ENCODE assay signal across 13 cellular contexts in genomic region chr11:7612661-7613393, GRCh38.
DNase-seq lines count a peak whose midpoint lies in the region; ATAC-seq, FAIRE-seq and TF ChIP-seq lines count a peak whose summit lies in the region.
"Had no signal": no experiment of that assay in that cellular context is flagged by ENCODE, and none has a peak within 500 bp of the region (broad histone marks: within the 10 kb centered on the region; RNA-seq: fewer than 3 reads in every experiment).

No MANE protein-coding gene starts in this region.

- no peaks in the 10 kb centered on the region for H3K27me3 Mint-ChIP-seq in WTC11 (ENCODE audit: low read depth)
- H3K27me3 Mint-ChIP-seq in activated CD4-positive, alpha-beta memory T cell treated with anti-CD3 and anti-CD28 coated beads, Interleukin-2, amount 10 ng/mL, durations not matched to agents 7 days and 5 days, result no peaks in the 10 kb centered on the region

- H3K27ac Mint-ChIP-seq in WTC11, result peak overlapping the region; percentile 46
- no peak overlapping the region for H3K27ac Mint-ChIP-seq in activated CD4-positive, alpha-beta memory T cell treated with anti-CD3 and anti-CD28 coated beads, Interleukin-2, amount 10 ng/mL, durations not matched to agents 7 days and 5 days
- H3K27ac Mint-ChIP-seq: activated naive CD4-positive, alpha-beta T cell treated with anti-CD3 and anti-CD28 coated beads for 36 hours had no signal

- H3K36me3 ChIP-seq in HAP-1 (replicated peaks) (no peaks in the 10 kb centered on the region), heart left ventricle (peaks cover 0 to 59% (median 20%) of the 10 kb centered on the region in 9 donors)

- 35 to 47% (median 38%) methylated on average over 4 of the region's 4 CpGs for WGBS in heart left ventricle, 4 donors

- H3K27ac ChIP-seq in heart left ventricle, result peak overlapping the region in 1 of 12 donors; percentile 15

- peak; percentile 79 to 100 for DNase-seq in HAP-1 (ENCODE audit: low spot score in 2 of 2)
- no peak for DNase-seq in WTC11 (ENCODE audit: low spot score)
- no peak for DNase-seq in heart left ventricle
- peak; percentile 10 for DNase-seq in pulmonary artery endothelial cell (ENCODE audit: low read depth, low spot score)
- DNase-seq in activated CD4-positive, alpha-beta memory T cell treated with anti-CD3 and anti-CD28 coated beads, Interleukin-2, amount 10 ng/mL, durations not matched to agents 7 days and 5 days, result no peak
- no peak for DNase-seq in erythroblast (lab: John Stamatoyannopoulos, UW)
- DNase-seq in H54 (ENCODE audit: insufficient read length, low spot score), result no peak
- DNase-seq: activated naive CD4-positive, alpha-beta T cell treated with anti-CD3 and anti-CD28 coated beads for 36 hours; effector CD8-positive, alpha-beta T cell; NCI-H82; stimulated activated CD4-positive, alpha-beta T cell treated with anti-CD3 and anti-CD28 coated beads, Interleukin-4, amount 100 ng/mL, for 24 hours had no signal

- peak; percentile 80 for ATAC-seq in WTC11
- peak; percentile 39 to 57 (median 50) for ATAC-seq in heart left ventricle
- ATAC-seq in GM21447 (IDR thresholded peaks at IDR 0.05; ENCODE audit: unreplicated experiment), result no peak

- peaks cover 26% of the 10 kb centered on the region for H3K4me1 Mint-ChIP-seq in WTC11
- H3K4me1 Mint-ChIP-seq in activated CD4-positive, alpha-beta memory T cell treated with anti-CD3 and anti-CD28 coated beads, Interleukin-2, amount 10 ng/mL, durations not matched to agents 7 days and 5 days, result no peaks in the 10 kb centered on the region

- H3K4me1 ChIP-seq in HAP-1 (peaks cover 33% of the 10 kb centered on the region), heart left ventricle (peaks cover 0 to 18% (median 10%) of the 10 kb centered on the region in 12 donors)

- H3K36me3 Mint-ChIP-seq in WTC11, result peaks cover 2% of the 10 kb centered on the region
- peaks cover 3% of the 10 kb centered on the region for H3K36me3 Mint-ChIP-seq in activated CD4-positive, alpha-beta memory T cell treated with anti-CD3 and anti-CD28 coated beads, Interleukin-2, amount 10 ng/mL, durations not matched to agents 7 days and 5 days (ENCODE audit: low read depth)

- H3K4me3 Mint-ChIP-seq in WTC11, result no peak overlapping the region
- no peak overlapping the region for H3K4me3 Mint-ChIP-seq in activated CD4-positive, alpha-beta memory T cell treated with anti-CD3 and anti-CD28 coated beads, Interleukin-2, amount 10 ng/mL, durations not matched to agents 7 days and 5 days
- H3K4me3 Mint-ChIP-seq: activated naive CD4-positive, alpha-beta T cell treated with anti-CD3 and anti-CD28 coated beads for 36 hours had no signal

- TF ChIP-seq POLR2A in heart left ventricle (IDR thresholded peaks at IDR 0.05), result no peak
- TF ChIP-seq POLR2A in erythroblast (IDR thresholded peaks at IDR 0.05; ENCODE audit: low read length), result no peak
- TF ChIP-seq POLR2A in H54 (IDR thresholded peaks at IDR 0.05; ENCODE audit: low read depth, low read length), result no peak

- no peaks in the 10 kb centered on the region for H3K9me3 Mint-ChIP-seq in WTC11
- H3K9me3 Mint-ChIP-seq in activated CD4-positive, alpha-beta memory T cell treated with anti-CD3 and anti-CD28 coated beads, Interleukin-2, amount 10 ng/mL, durations not matched to agents 7 days and 5 days, result no peaks in the 10 kb centered on the region
- H3K9me3 Mint-ChIP-seq: activated naive CD4-positive, alpha-beta T cell treated with anti-CD3 and anti-CD28 coated beads for 36 hours had no signal

- H3K27me3 ChIP-seq in HAP-1 (ENCODE audit: low read depth), result no peaks in the 10 kb centered on the region
- no peaks in the 10 kb centered on the region for H3K27me3 ChIP-seq in heart left ventricle

- CTCF ChIA-PET in WTC11 (lab: Charles Lee), result interaction anchor here (1.2 to 1.6 kb wide), 4 partner anchors 39 to 486 kb away, joined by 3 to 5 read pairs (median 4); no protein-coding TSS in a partner anchor
- CTCF ChIA-PET in activated CD4-positive, alpha-beta memory T cell treated with anti-CD3 and anti-CD28 coated beads, Interleukin-2, amount 10 ng/mL, durations not matched to agents 7 days and 5 days (lab: Charles Lee), result no interaction called here

- FAIRE-seq in H54 (lab: Jason Lieb, UNC), result no peak
- FAIRE-seq: GM18507 had no signal

- in situ Hi-C loops in HAP-1 (cut with MboI; ENCODE audit: low sequenced_read_pairs), result no loop called here

- POLR2A ChIA-PET in WTC11 (lab: Charles Lee), result no interaction called here
- POLR2A ChIA-PET in activated CD4-positive, alpha-beta memory T cell treated with anti-CD3 and anti-CD28 coated beads, Interleukin-2, amount 10 ng/mL, durations not matched to agents 7 days and 5 days (lab: Charles Lee), result no interaction called here

- H3K9me3 ChIP-seq in HAP-1 (no peaks in the 10 kb centered on the region), heart left ventricle (no peaks in the 10 kb centered on the region)

- H3K4me3 ChIP-seq in HAP-1 (no peak overlapping the region), heart left ventricle (no peak overlapping the region)

- TF ChIP-seq CTCF in WTC11 (IDR thresholded peaks at IDR 0.05) (no peak), heart left ventricle (IDR thresholded peaks at IDR 0.05) (no peak)

- intact Hi-C loops in heart left ventricle (cut with DNase I), result no loop called here

TF ChIP-seq in WTC11, 78 proteins besides CTCF, POLR2A, EP300 and RAD21:
- TF ChIP-seq GABPB1 (CRISPR knock-in tag; IDR thresholded peaks at IDR 0.05), result 0 out of 2 replicates have a peak, but pooled peaks have one; percentile 11
- no peak for TF ChIP-seq MLX (CRISPR knock-in tag; IDR thresholded peaks at IDR 0.05)
- no peak for TF ChIP-seq JUN (CRISPR knock-in tag; IDR thresholded peaks at IDR 0.05)

Comparison
In these comparisons a context has a peak if more than half of its experiments do, and no peak if none do; other contexts are left out.
1. DNase-seq: peak in HAP-1 (2 of 2) and pulmonary artery endothelial cell (single experiment); none in WTC11 (single experiment), heart left ventricle (0 of 5), activated CD4-positive, alpha-beta memory T cell treated with anti-CD3 and anti-CD28 coated beads, Interleukin-2, amount 10 ng/mL, durations not matched to agents 7 days and 5 days (single experiment), erythroblast (0 of 2) and H54 (single experiment).